22 cellular contexts compared by ENCODE assay signal in genomic region chr3:71990545-71990944, GRCh38.
DNase-seq lines count a peak whose midpoint lies in the region; ATAC-seq, FAIRE-seq and TF ChIP-seq lines count a peak whose summit lies in the region.
"Had no signal": no experiment of that assay in that cellular context is flagged by ENCODE, and none has a peak within 500 bp of the region (broad histone marks: within the 10 kb centered on the region; RNA-seq: fewer than 3 reads in every experiment).

No MANE protein-coding gene starts in this region.

- FAIRE-seq in small intestine (lab: Jason Lieb, UNC): no peak
- FAIRE-seq: A204.1, D721Med, GM12878, GM12892 had no signal

- H3K36me3 ChIP-seq in BLaER1 treated with 17β-estradiol and CSF1 and Interleukin-3, amounts not matched to agents 10 nM and 100 nM: no peaks in the 10 kb centered on the region
- H3K36me3 ChIP-seq in DND-41 (ENCODE audit: insufficient read depth, low read length) (no peaks in the 10 kb centered on the region), upper lobe of left lung (no peaks in the 10 kb centered on the region), small intestine (ENCODE audit: control insufficient read depth in 2 of 2, insufficient read depth in 2 of 2, low read length in 2 of 2) (no peaks in the 10 kb centered on the region)
- H3K36me3 ChIP-seq: BE2C, BLaER1 had no signal

- no peak for TF ChIP-seq EP300 in upper lobe of left lung (IDR thresholded peaks at IDR 0.05)

- intact Hi-C loops in activated CD4-positive, alpha-beta T cell treated with anti-CD3 and anti-CD28 coated beads, Interleukin-2, amount 10 ng/mL, durations not matched to agents 24 days and 14 days (cut with micrococcal nuclease): no loop called here

- DNase-seq in activated CD4-positive, alpha-beta T cell treated with anti-CD3 and anti-CD28 coated beads, Interleukin-2, amount 10 ng/mL, durations not matched to agents 24 days and 14 days: no peak
- no peak for DNase-seq in activated CD4-positive, alpha-beta T cell treated with anti-CD3 and anti-CD28 coated beads, Interleukin-2, amount 50 U/mL, for 1 hour
- DNase-seq in DND-41 (no peak), upper lobe of left lung (no peak), small intestine (no peak)
- DNase-seq: 8988T; ACHN; BE2C; Caco-2; Calu3; CD4-positive, alpha-beta T cell; CD8-positive, alpha-beta T cell; DMS79 treated with DMSO at 0.1 percent for 48 hours; EL; GDM1 had no signal

- no peak for TF ChIP-seq POLR2A in upper lobe of left lung (IDR thresholded peaks at IDR 0.05)

- H3K79me2 ChIP-seq in DND-41 (ENCODE audit: insufficient read depth, low read length): no peaks in the 10 kb centered on the region

- H3K27me3 ChIP-seq in BLaER1 treated with 17β-estradiol and CSF1 and Interleukin-3, amounts not matched to agents 10 nM and 100 nM: peaks cover 0 to 5% (median 0%) of the 10 kb centered on the region in 11 experiments; a peak in 1 of 22 replicates
- no peaks in the 10 kb centered on the region for H3K27me3 ChIP-seq in DND-41 (ENCODE audit: insufficient read depth, low read length, poor library complexity)
- H3K27me3 ChIP-seq in upper lobe of left lung: no peaks in the 10 kb centered on the region
- no peaks in the 10 kb centered on the region for H3K27me3 ChIP-seq in small intestine (ENCODE audit: control insufficient read depth in 2 of 2, insufficient read depth in 2 of 2, low read length in 2 of 2)
- H3K27me3 ChIP-seq: BE2C, BLaER1 had no signal

- H3K4me3 Mint-ChIP-seq in activated CD4-positive, alpha-beta T cell treated with anti-CD3 and anti-CD28 coated beads, Interleukin-2, amount 10 ng/mL, durations not matched to agents 24 days and 14 days: no peak overlapping the region
- H3K4me3 Mint-ChIP-seq: CD4-positive, alpha-beta T cell; CD8-positive, alpha-beta T cell had no signal

- H3K27me3 Mint-ChIP-seq in activated CD4-positive, alpha-beta T cell treated with anti-CD3 and anti-CD28 coated beads, Interleukin-2, amount 10 ng/mL, durations not matched to agents 24 days and 14 days: no peaks in the 10 kb centered on the region
- H3K27me3 Mint-ChIP-seq: CD4-positive, alpha-beta T cell had no signal

- peak overlapping the region; percentile 19 for H3K27ac Mint-ChIP-seq in activated CD4-positive, alpha-beta T cell treated with anti-CD3 and anti-CD28 coated beads, Interleukin-2, amount 10 ng/mL, durations not matched to agents 24 days and 14 days
- H3K27ac Mint-ChIP-seq: CD4-positive, alpha-beta T cell; CD8-positive, alpha-beta T cell had no signal

- peaks cover 32% of the 10 kb centered on the region for H3K4me1 Mint-ChIP-seq in activated CD4-positive, alpha-beta T cell treated with anti-CD3 and anti-CD28 coated beads, Interleukin-2, amount 10 ng/mL, durations not matched to agents 24 days and 14 days

- no peak overlapping the region for H2AFZ ChIP-seq in DND-41 (ENCODE audit: low read depth, low read length)

- H3K9ac ChIP-seq in BLaER1 treated with 17β-estradiol and CSF1 and Interleukin-3, amounts not matched to agents 10 nM and 100 nM: no peak overlapping the region
- H3K9ac ChIP-seq in DND-41 (ENCODE audit: low read depth, low read length): no peak overlapping the region
- H3K9ac ChIP-seq: BLaER1 had no signal

- H3K9me3 ChIP-seq in BLaER1 treated with 17β-estradiol and CSF1 and Interleukin-3, amounts not matched to agents 10 nM and 100 nM (replicated peaks in 1 of 11): peaks cover 9 to 42% (median 24%) of the 10 kb centered on the region in 11 experiments; a peak in 20 of 22 replicates
- H3K9me3 ChIP-seq in DND-41 (ENCODE audit: insufficient read depth, low read length, severe bottlenecking): no peaks in the 10 kb centered on the region
- H3K9me3 ChIP-seq in upper lobe of left lung: no peaks in the 10 kb centered on the region
- no peaks in the 10 kb centered on the region for H3K9me3 ChIP-seq in small intestine (ENCODE audit: control insufficient read depth, low read depth)
- H3K9me3 ChIP-seq: BE2C, Caco-2 had no signal

- peaks cover 16% of the 10 kb centered on the region for H3K9me3 Mint-ChIP-seq in activated CD4-positive, alpha-beta T cell treated with anti-CD3 and anti-CD28 coated beads, Interleukin-2, amount 10 ng/mL, durations not matched to agents 24 days and 14 days

- no peaks in the 10 kb centered on the region for H4K20me1 ChIP-seq in BLaER1 treated with 17β-estradiol and CSF1 and Interleukin-3, amounts not matched to agents 10 nM and 100 nM
- H4K20me1 ChIP-seq in DND-41 (ENCODE audit: insufficient read depth, low read length): no peaks in the 10 kb centered on the region
- H4K20me1 ChIP-seq: BLaER1 had no signal

- no peak overlapping the region for H3K4me3 ChIP-seq in BLaER1 treated with 17β-estradiol and CSF1 and Interleukin-3, amounts not matched to agents 10 nM and 100 nM
- no peak overlapping the region for H3K4me3 ChIP-seq in DND-41 (ENCODE audit: low read depth in 1 of 2, low read length in 2 of 2)
- H3K4me3 ChIP-seq in upper lobe of left lung: no peak overlapping the region
- H3K4me3 ChIP-seq in small intestine (ENCODE audit: low read depth in 1 of 2, low read length in 2 of 2): no peak overlapping the region
- H3K4me3 ChIP-seq: BLaER1, GM12878 had no signal

- H3K4me2 ChIP-seq in BLaER1 treated with 17β-estradiol and CSF1 and Interleukin-3, amounts not matched to agents 10 nM and 100 nM: peak overlapping the region in 5 of 11 experiments; percentile 2 to 31 (median 11); a peak in 6 of 22 replicates
- H3K4me2 ChIP-seq in DND-41 (ENCODE audit: insufficient read depth, low read length): no peak overlapping the region
- H3K4me2 ChIP-seq: BLaER1 had no signal

- TF ChIP-seq CTCF in DND-41 (IDR thresholded peaks at IDR 0.05; ENCODE audit: borderline replicate concordance, extremely low read depth, low read length, poor library complexity, severe bottlenecking) (no peak), upper lobe of left lung (IDR thresholded peaks at IDR 0.05) (no peak)

- H3K27ac ChIP-seq in BLaER1 treated with 17β-estradiol and CSF1 and Interleukin-3, amounts not matched to agents 10 nM and 100 nM: peak overlapping the region in 6 of 11 experiments; percentile 5 to 39 (median 23); a peak in 5 of 22 replicates
- H3K27ac ChIP-seq in DND-41 (ENCODE audit: low read length): no peak overlapping the region
- no peak overlapping the region for H3K27ac ChIP-seq in upper lobe of left lung
- H3K27ac ChIP-seq in small intestine (ENCODE audit: low read depth in 1 of 2, low read length in 1 of 2): no peak overlapping the region
- H3K27ac ChIP-seq: BLaER1, C4-2B had no signal

- ATAC-seq in DND-41 (ENCODE audit: insufficient read depth, low read depth) (0 out of 3 replicates have a peak, but pooled peaks have one; percentile 31), upper lobe of left lung (ENCODE audit: low FRiP score in 2 of 2) (no peak)
- ATAC-seq: CD8-positive, alpha-beta T cell; GM12878 had no signal

- H3K4me1 ChIP-seq in BLaER1 treated with 17β-estradiol and CSF1 and Interleukin-3, amounts not matched to agents 10 nM and 100 nM: peaks cover 42 to 95% (median 70%) of the 10 kb centered on the region in 10 experiments
- H3K4me1 ChIP-seq in DND-41 (ENCODE audit: insufficient read depth, low read length): peaks cover 19% of the 10 kb centered on the region
- H3K4me1 ChIP-seq in upper lobe of left lung: no peaks in the 10 kb centered on the region
- no peaks in the 10 kb centered on the region for H3K4me1 ChIP-seq in small intestine (ENCODE audit: control insufficient read depth in 2 of 2, insufficient read depth in 1 of 2, low read depth in 1 of 2, low read length in 1 of 2)
- H3K4me1 ChIP-seq: BE2C, Caco-2 had no signal

- peaks cover 4% of the 10 kb centered on the region for H3K36me3 Mint-ChIP-seq in activated CD4-positive, alpha-beta T cell treated with anti-CD3 and anti-CD28 coated beads, Interleukin-2, amount 10 ng/mL, durations not matched to agents 24 days and 14 days (ENCODE audit: low read depth)
- H3K36me3 Mint-ChIP-seq: CD8-positive, alpha-beta T cell had no signal

Comparison
In these comparisons a context has a peak if more than half of its experiments do, and no peak if none do; other contexts are left out.
1. H3K27ac ChIP-seq: peak in BLaER1 treated with 17β-estradiol and CSF1 and Interleukin-3, amounts not matched to agents 10 nM and 100 nM (6 of 11); none in DND-41 (single experiment), upper lobe of left lung (0 of 4) and small intestine (0 of 2).